In the genomic region with DNA sequence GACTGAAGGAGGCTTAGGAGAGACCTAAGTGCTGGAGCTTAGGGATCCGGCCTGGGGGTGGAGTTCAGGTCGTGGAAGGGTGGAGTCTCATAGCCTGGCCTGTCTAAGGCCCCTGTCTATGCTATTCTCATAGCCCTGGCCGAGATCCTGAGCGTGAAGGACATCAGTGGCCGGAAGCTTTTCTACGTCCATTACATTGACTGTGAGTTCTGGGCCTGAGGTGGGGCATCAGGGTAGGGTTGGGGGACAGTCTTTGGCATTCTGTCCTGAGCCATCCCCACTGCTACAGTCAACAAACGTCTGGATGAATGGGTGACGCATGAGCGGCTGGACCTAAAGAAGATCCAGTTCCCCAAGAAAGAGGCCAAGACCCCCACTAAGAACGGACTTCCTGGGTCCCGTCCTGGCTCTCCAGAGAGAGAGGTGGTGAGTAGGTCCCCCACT, we compare ENCODE assay signal across 7 cellular contexts. TPM values are rescaled to one million over a fixed set of nuclear protein-coding genes. Genes with fewer than 3 reads are reported as not detected.
A peak's percentile ranks its signal among the peaks of the same experiment; 100 is the strongest.
DNase-seq lines count a peak whose midpoint lies in the region; ATAC-seq and TF ChIP-seq lines count a peak whose summit lies in the region.

No MANE protein-coding gene starts in this region.

- POLR2A ChIA-PET in activated CD4-positive, alpha-beta memory T cell treated with anti-CD3 and anti-CD28 coated beads for 36 hours (lab: Charles Lee) = interaction anchor here (0.8 to 1.7 kb wide), 9 partner anchors 8 to 332 kb away, joined by 3 to 13 read pairs (median 4); partner anchors contain the start of genes AP5B1, BANF1, C11orf68 and DRAP1

- H2AK5ac ChIP-seq in H9 (ENCODE audit: insufficient read length, low read length) = no peak overlapping the region

- H3K27me3 ChIP-seq in H9 (ENCODE audit: insufficient read depth, low read length) = no peaks in the 10 kb centered on the region
- H3K27me3 ChIP-seq in iPS-15b (ENCODE audit: control insufficient read depth, insufficient read depth, low read length) = no peaks in the 10 kb centered on the region
- no peaks in the 10 kb centered on the region for H3K27me3 ChIP-seq in stomach

- H3K36me3 ChIP-seq in iPS-15b (ENCODE audit: control insufficient read depth, insufficient read depth, low read length) (peaks cover 39% of the 10 kb centered on the region), stomach (peaks cover 42 to 49% (median 48%) of the 10 kb centered on the region in 4 donors)

- no peak overlapping the region for H3K14ac ChIP-seq in H9 (ENCODE audit: insufficient read depth, low read length)

- H4K20me1 ChIP-seq in H9 (ENCODE audit: control insufficient read depth, insufficient read depth, insufficient read length) = no peaks in the 10 kb centered on the region

- H2BK20ac ChIP-seq in H9 (ENCODE audit: low read depth, low read length, poor library complexity, severe bottlenecking) = no peak overlapping the region

- no peak overlapping the region for H2BK12ac ChIP-seq in H9 (ENCODE audit: insufficient read length, low read depth, low read length)

- no peak overlapping the region for H3T11ph ChIP-seq in H9 (ENCODE audit: low read length)

- peaks cover 3 to 4% of the 10 kb centered on the region in 2 experiments; a peak in 2 of 4 replicates for H3K4me1 Mint-ChIP-seq in H9
- peaks cover 29% of the 10 kb centered on the region for H3K4me1 Mint-ChIP-seq in activated CD4-positive, alpha-beta memory T cell treated with anti-CD3 and anti-CD28 coated beads for 36 hours (ENCODE audit: low read depth)

- no peak overlapping the region for H3K23ac ChIP-seq in H9 (ENCODE audit: insufficient read length, low read depth, low read length)

- no CpG with 5 or more reads among the region's 11 CpGs for WGBS in H9 (ENCODE audit: extremely low coverage, insufficient read length, low lambda C conversion rate)
- 20 to 31% (median 31%) methylated on average over 11 of the region's 11 CpGs for WGBS in stomach, 5 donors

- no peaks in the 10 kb centered on the region for H3K23me2 ChIP-seq in H9 (ENCODE audit: insufficient read length, low read depth, low read length, poor library complexity, severe bottlenecking)

- no peak overlapping the region for H2AFZ ChIP-seq in H9 (ENCODE audit: low read length)

- intact Hi-C loops in activated CD4-positive, alpha-beta memory T cell treated with anti-CD3 and anti-CD28 coated beads for 36 hours (cut with micrococcal nuclease) = loop anchor here (1.0 to 5.0 kb wide), 6 partner anchors 8 to 290 kb away; partner anchors contain the start of genes BANF1, C11orf68, DRAP1 and EIF1AD
- intact Hi-C loops in stomach (cut with DNase I; ENCODE audit: low total_unique reads) = loop anchor here (5.0 kb wide), 1 partner anchor 105 kb away; no protein-coding TSS in a partner anchor

- no peak for TF ChIP-seq CTCF in H9 (conservative IDR thresholded peaks at IDR 0.05)
- no peak for TF ChIP-seq CTCF in stomach (IDR thresholded peaks at IDR 0.05)

- H3K9me3 Mint-ChIP-seq in H9 = peaks cover 1 to 3% of the 10 kb centered on the region in 2 experiments; a peak in 3 of 5 replicates
- H3K9me3 Mint-ChIP-seq in activated CD4-positive, alpha-beta memory T cell treated with anti-CD3 and anti-CD28 coated beads for 36 hours = no peaks in the 10 kb centered on the region

- no peak overlapping the region for H2BK5ac ChIP-seq in H9 (ENCODE audit: insufficient read length, low read length)

- no peak overlapping the region for H3K56ac ChIP-seq in H9 (ENCODE audit: insufficient read length, low read depth, low read length)

- H3K9ac ChIP-seq in H9 (ENCODE audit: extremely low read depth, insufficient read length, low read length) = no peak overlapping the region
- H3K9ac ChIP-seq in iPS-15b (ENCODE audit: low read depth, low read length) = no peak overlapping the region

- no peak overlapping the region for H4K91ac ChIP-seq in H9 (ENCODE audit: insufficient read length, low read depth, low read length)

- no peak for TF ChIP-seq EP300 in stomach (IDR thresholded peaks at IDR 0.05)

- H3K27ac ChIP-seq in H9 (ENCODE audit: insufficient read length, low read depth, low read length) = no peak overlapping the region
- peak overlapping the region; percentile 98 to 100 (median 99) for H3K27ac ChIP-seq in stomach

- no peak overlapping the region for H4K8ac ChIP-seq in H9 (replicated peaks; ENCODE audit: insufficient read length, low read depth, low read length)

- peak overlapping the region; percentile 85 to 90 for H3K4me3 Mint-ChIP-seq in H9
- peak overlapping the region; percentile 90 for H3K4me3 Mint-ChIP-seq in activated CD4-positive, alpha-beta memory T cell treated with anti-CD3 and anti-CD28 coated beads for 36 hours

- H3K18ac ChIP-seq in H9 (ENCODE audit: insufficient read length, low read depth, low read length) = no peak overlapping the region

- no peak overlapping the region for H2BK15ac ChIP-seq in H9 (ENCODE audit: low read depth, low read length)

- no peak for ATAC-seq in GM18870 (IDR thresholded peaks at IDR 0.05; ENCODE audit: unreplicated experiment)

- DNase-seq in H9 (no peak), stomach (no peak), H4 (ENCODE audit: low spot score) (no peak), NCI-H510A (lab: John Stamatoyannopoulos, UW) (no peak)
- no peak for DNase-seq in activated CD4-positive, alpha-beta memory T cell treated with anti-CD3 and anti-CD28 coated beads for 36 hours

- H3K27me3 Mint-ChIP-seq in H9 (ENCODE audit: low read depth) = peaks cover under 1% of the 10 kb centered on the region
- no peaks in the 10 kb centered on the region for H3K27me3 Mint-ChIP-seq in activated CD4-positive, alpha-beta memory T cell treated with anti-CD3 and anti-CD28 coated beads for 36 hours

- no peak overlapping the region for H4K5ac ChIP-seq in H9 (ENCODE audit: insufficient read length, low read depth, low read length)

- H3K9me3 ChIP-seq in H9 (ENCODE audit: control insufficient read depth, low read depth, low read length) (no peaks in the 10 kb centered on the region), iPS-15b (ENCODE audit: control insufficient read depth, insufficient read depth, low read length) (no peaks in the 10 kb centered on the region), stomach (no peaks in the 10 kb centered on the region)

- peak overlapping the region; percentile 54 for H3K4me2 ChIP-seq in H9 (ENCODE audit: insufficient read depth, insufficient read length, low read length)

- no peak for TF ChIP-seq POLR2A in stomach (IDR thresholded peaks at IDR 0.05)

- H3K36me3 Mint-ChIP-seq in H9 (ENCODE audit: insufficient read depth in 1 of 3, low read depth in 3 of 3) = peaks cover 37 to 50% (median 48%) of the 10 kb centered on the region in 3 experiments
- peaks cover 31% of the 10 kb centered on the region for H3K36me3 Mint-ChIP-seq in activated CD4-positive, alpha-beta memory T cell treated with anti-CD3 and anti-CD28 coated beads for 36 hours

- peak overlapping the region; percentile 98 to 99 (median 99); a peak in 6 of 7 replicates for H3K27ac Mint-ChIP-seq in H9
- H3K27ac Mint-ChIP-seq in activated CD4-positive, alpha-beta memory T cell treated with anti-CD3 and anti-CD28 coated beads for 36 hours = peak overlapping the region; percentile 97

- CTCF ChIA-PET in activated CD4-positive, alpha-beta memory T cell treated with anti-CD3 and anti-CD28 coated beads for 36 hours (lab: Charles Lee) = interaction anchor here (1.1 to 3.2 kb wide), 21 partner anchors 7 to 332 kb away, joined by 3 to 72 read pairs (median 11); partner anchors contain the start of genes AP5B1, CCDC85B, FIBP and MUS81

- no peak overlapping the region for H2BK120ac ChIP-seq in H9 (ENCODE audit: low read depth, low read length, poor library complexity, severe bottlenecking)

- H3K79me2 ChIP-seq in H9 (ENCODE audit: insufficient read depth, low read length) = no peaks in the 10 kb centered on the region

- no peak overlapping the region for H3K4ac ChIP-seq in H9 (ENCODE audit: low read depth, low read length)

- H3K4me3 ChIP-seq in iPS-15b (ENCODE audit: low read depth, low read length) = peak overlapping the region; percentile 95
- peak overlapping the region; percentile 53 to 67 (median 60) for H3K4me3 ChIP-seq in stomach

- H3K4me1 ChIP-seq in H9 (ENCODE audit: insufficient read depth, low read length) (peaks cover 2% of the 10 kb centered on the region; the same call in 1 of the 2 replicates), iPS-15b (ENCODE audit: control insufficient read depth, insufficient read depth, low read length) (no peaks in the 10 kb centered on the region), stomach (peaks cover 20 to 40% (median 29%) of the 10 kb centered on the region in 4 donors)

- H3K79me1 ChIP-seq in H9 (ENCODE audit: insufficient read depth, low read depth, low read length, poor library complexity, severe bottlenecking) = no peaks in the 10 kb centered on the region

RNA-seq across cellular contexts. Expression of gene KAT5, which starts 0.6 kb away (rescaled TPM):
- total RNA-seq in H9 (2021) (56.7 and 57.4 TPM in 2 replicates), stomach (10 to 100 TPM; 13.3 to 99.1 (median 58.7) TPM)
- 10 to 100 TPM; 55.9 to 61.6 TPM for total RNA-seq in activated CD4-positive, alpha-beta memory T cell treated with anti-CD3 and anti-CD28 coated beads for 36 hours
- polyA plus RNA-seq in stomach = 10 to 100 TPM; 51.5 to 76.8 (median 53.5) TPM
- 39.1 and 45.1 TPM in 2 replicates for total RNA-seq in H4 (2014; rRNA removed; shearing (Covaris generic))

RNA-seq across cellular contexts. Expression of gene RNASEH2C, which starts 7.9 kb away (rescaled TPM):
- total RNA-seq in H9 (2021) = 53.8 and 57.7 TPM in 2 replicates
- 100 to 1,000 TPM in 1 of 2 experiments, 10 to 100 TPM in 1; 98.4 to 105 TPM for total RNA-seq in activated CD4-positive, alpha-beta memory T cell treated with anti-CD3 and anti-CD28 coated beads for 36 hours
- total RNA-seq in stomach = 100 to 1,000 TPM in 1 of 5 donors, 10 to 100 TPM in 4; 14.1 to 171 (median 49.0) TPM
- 10 to 100 TPM; 69.2 to 86.4 (median 83.9) TPM for polyA plus RNA-seq in stomach
- 24.2 and 36.1 TPM in 2 replicates for total RNA-seq in H4 (2014; rRNA removed; shearing (Covaris generic))

RNA-seq across cellular contexts. Expression of gene RELA, which starts 49.9 kb away (rescaled TPM):
- 43.3 and 48.8 TPM in 2 replicates for total RNA-seq in H9 (2021)
- total RNA-seq in activated CD4-positive, alpha-beta memory T cell treated with anti-CD3 and anti-CD28 coated beads for 36 hours = 10 to 100 TPM; 74.9 to 76.5 TPM
- total RNA-seq in stomach = 10 to 100 TPM; 27.4 to 68.8 (median 54.0) TPM
- polyA plus RNA-seq in stomach = 10 to 100 TPM; 37.9 to 56.8 (median 39.2) TPM
- total RNA-seq in H4 (2014; rRNA removed; shearing (Covaris generic)) = 26.3 and 48.1 TPM in 2 replicates
